Comparison of ENCODE assay signal across 8 cellular contexts in the genomic region with DNA sequence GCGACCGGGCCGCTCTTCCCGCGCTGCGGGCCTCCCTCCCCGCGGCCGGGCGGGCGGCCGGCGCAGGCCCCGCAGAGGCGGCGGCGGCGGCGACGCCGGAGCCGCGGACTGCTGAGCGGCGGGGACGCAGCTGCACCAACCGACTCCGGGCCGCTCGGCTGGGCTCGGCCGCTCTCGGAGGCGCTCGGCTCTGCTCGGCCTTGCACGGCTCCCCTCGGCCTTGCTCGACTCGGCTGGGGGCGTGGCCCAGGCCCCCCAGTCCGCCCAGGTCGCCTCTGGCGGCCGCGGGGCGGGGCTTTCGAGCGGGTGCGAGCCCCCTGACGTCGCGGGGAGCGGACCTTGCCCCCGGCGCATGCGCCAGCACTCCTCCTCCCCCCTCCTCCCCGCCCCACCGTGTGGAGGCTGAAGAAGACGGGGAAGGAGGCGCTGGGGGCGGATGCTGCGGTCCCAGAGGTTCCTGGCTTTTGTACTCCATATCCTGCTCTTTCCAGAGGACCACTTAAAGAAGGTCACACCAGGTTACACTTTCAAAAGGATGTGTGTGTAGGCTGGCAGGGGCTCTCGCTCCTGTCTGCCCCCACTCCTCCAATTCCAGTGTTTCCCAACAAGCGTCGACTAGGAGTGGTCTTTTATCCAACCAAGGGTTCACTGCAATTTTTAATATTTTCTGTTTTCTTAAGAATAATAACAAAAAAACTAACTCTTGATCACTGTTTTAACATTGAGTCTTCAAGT. TPM values are rescaled to one million over a fixed set of nuclear protein-coding genes. Genes with fewer than 3 reads are reported as not detected.
DNase-seq lines count a peak whose midpoint lies in the region; ATAC-seq and TF ChIP-seq lines count a peak whose summit lies in the region.

Gene ZHX3 (minus strand): TSS at position 196 of the 735 bp plus-strand sequence. CDS start 112,815 bp downstream, outside the sequence.

- TF ChIP-seq CTCF in BJ (IDR thresholded peaks at IDR 0.05; ENCODE audit: insufficient read depth, low read depth, low read length) (no peak), colonic mucosa (IDR thresholded peaks at IDR 0.05) (no peak)

- no peaks in the 10 kb centered on the region for H3K9me3 Mint-ChIP-seq in activated CD4-positive, alpha-beta T cell treated with anti-CD3 and anti-CD28 coated beads, Interleukin-2, amount 10 ng/mL, durations not matched to agents 24 days and 14 days

- H3K9ac ChIP-seq in colonic mucosa (ENCODE audit: low read depth in 2 of 2, low read length in 2 of 2), result peak within 1 kb of the TSS; percentile 87 to 92

- peaks cover 6% of the 10 kb centered on the region for H3K4me1 ChIP-seq in colonic mucosa

- H3K9me3 ChIP-seq in colonic mucosa, result no peaks in the 10 kb centered on the region

- no peaks in the 10 kb centered on the region for H3K36me3 Mint-ChIP-seq in activated CD4-positive, alpha-beta T cell treated with anti-CD3 and anti-CD28 coated beads, Interleukin-2, amount 10 ng/mL, durations not matched to agents 24 days and 14 days (ENCODE audit: low read depth)

- peak within 1 kb of the TSS; percentile 72 for H3K4me3 ChIP-seq in BJ (ENCODE audit: low read depth, low read length)
- peak within 1 kb of the TSS; percentile 82 for H3K4me3 ChIP-seq in colonic mucosa

- DNase-seq in BJ (ENCODE audit: low read depth), result peak; percentile 73
- peak; percentile 91 to 100 for DNase-seq in NCI-H526 (lab: John Stamatoyannopoulos, UW)
- DNase-seq in activated CD4-positive, alpha-beta T cell treated with anti-CD3 and anti-CD28 coated beads, Interleukin-2, amount 10 ng/mL, durations not matched to agents 24 days and 14 days, result peak; percentile 99
- DNase-seq in colonic mucosa, result peak; percentile 97
- peak; percentile 92 to 98 for DNase-seq in stimulated activated CD4-positive, alpha-beta T cell treated with anti-CD3 and anti-CD28 coated beads, Interleukin-1b, Interleukin-23, amount 100 ng/mL, for 4 hours (ENCODE audit: low read depth in 2 of 2)

- CTCF ChIA-PET in BJ (lab: Yijun Ruan, JAX), result interaction anchor here (1.0 to 1.7 kb wide), 2 partner anchors 22 to 145 kb away, joined by 3 to 11 read pairs; partner anchors contain the start of gene LPIN3

- peaks cover 8% of the 10 kb centered on the region for H3K27me3 Mint-ChIP-seq in activated CD4-positive, alpha-beta T cell treated with anti-CD3 and anti-CD28 coated beads, Interleukin-2, amount 10 ng/mL, durations not matched to agents 24 days and 14 days

- H3K4me1 Mint-ChIP-seq in activated CD4-positive, alpha-beta T cell treated with anti-CD3 and anti-CD28 coated beads, Interleukin-2, amount 10 ng/mL, durations not matched to agents 24 days and 14 days, result peaks cover 20% of the 10 kb centered on the region

- H3K27ac ChIP-seq in colonic mucosa (peak within 1 kb of the TSS; percentile 73), layer of hippocampus (ENCODE audit: low read depth, low read length) (peak within 1 kb of the TSS; percentile 93)

- H3K36me3 ChIP-seq in BJ (ENCODE audit: control insufficient read depth, insufficient read depth, low read length) (no peaks in the 10 kb centered on the region), colonic mucosa (no peaks in the 10 kb centered on the region)

- peak within 1 kb of the TSS; percentile 88 for H3K4me3 Mint-ChIP-seq in activated CD4-positive, alpha-beta T cell treated with anti-CD3 and anti-CD28 coated beads, Interleukin-2, amount 10 ng/mL, durations not matched to agents 24 days and 14 days

- H3K27ac Mint-ChIP-seq in activated CD4-positive, alpha-beta T cell treated with anti-CD3 and anti-CD28 coated beads, Interleukin-2, amount 10 ng/mL, durations not matched to agents 24 days and 14 days, result peak within 1 kb of the TSS; percentile 87

- POLR2A ChIA-PET in BJ (lab: Charles Lee), result interaction anchor here (0.6 to 1.1 kb wide), 2 partner anchors 12 to 292 kb away, joined by 6 read pairs; no protein-coding TSS in a partner anchor

- ATAC-seq in GM19328 (IDR thresholded peaks at IDR 0.05; ENCODE audit: unreplicated experiment), result peak; percentile 99
- peak; percentile 86 for ATAC-seq in HG03469 (IDR thresholded peaks at IDR 0.05; ENCODE audit: unreplicated experiment)

- intact Hi-C loops in activated CD4-positive, alpha-beta T cell treated with anti-CD3 and anti-CD28 coated beads, Interleukin-2, amount 10 ng/mL, durations not matched to agents 24 days and 14 days (cut with micrococcal nuclease), result loop anchor here (1.0 to 10.0 kb wide), 7 partner anchors 12 to 375 kb away; partner anchors contain the start of genes CHD6, LPIN3 and TOP1
- intact Hi-C loops in colonic mucosa (cut with DNase I), result no loop called here

- no peaks in the 10 kb centered on the region for H3K27me3 ChIP-seq in BJ (ENCODE audit: control insufficient read depth, insufficient read depth, low read length)
- no peaks in the 10 kb centered on the region for H3K27me3 ChIP-seq in colonic mucosa
- H3K27me3 ChIP-seq in layer of hippocampus (ENCODE audit: control insufficient read depth, insufficient read depth, low read length), result no peaks in the 10 kb centered on the region

RNA-seq across cellular contexts. Expression of gene ZHX3, which starts in this region (rescaled TPM):
- 23.9 and 27.1 TPM in 2 replicates for polyA plus RNA-seq in BJ (2011; rRNA removed)
- 56.7 and 57.2 TPM in 2 replicates for polyA minus RNA-seq in BJ (2011; rRNA and poly(A)+ RNA removed)
- total RNA-seq in activated CD4-positive, alpha-beta T cell treated with anti-CD3 and anti-CD28 coated beads, Interleukin-2, amount 10 ng/mL, durations not matched to agents 24 days and 14 days, result 11.2 and 11.7 TPM in 2 replicates
- 10 to 100 TPM; 19.9 to 25.6 TPM for total RNA-seq in colonic mucosa

Comparison
In these comparisons a context has a peak if more than half of its experiments do, and no peak if none do; other contexts are left out.
1. Peak in every context shown above with its lines: DNase-seq, ATAC-seq, H3K4me3 ChIP-seq and H3K27ac ChIP-seq.